ENCODE assay signal across 2 cellular contexts in genomic region chr4:52714597-52715254, GRCh38.
TF ChIP-seq lines count a peak whose summit lies in the region.

No MANE protein-coding gene starts in this region.

TF ChIP-seq in SK-N-SH, 30 proteins besides CTCF, POLR2A, EP300 and RAD21 (continued from another document):
- TF ChIP-seq MAX (IDR thresholded peaks at IDR 0.05; ENCODE audit: low read depth) = 0 out of 2 replicates have a peak, but pooled peaks have one; percentile 26

TF ChIP-seq in SK-N-SH treated with all-trans-retinoic acid at 6 μM for 48 hours, 23 proteins besides CTCF, POLR2A, EP300 and RAD21 (continued from another document):
- TF ChIP-seq GLIS3 (CRISPR knock-in tag; IDR thresholded peaks at IDR 0.05) (no peak), ZNF565 (CRISPR knock-in tag; conservative IDR thresholded peaks at IDR 0.05; ENCODE audit: low read depth) (no peak), POU6F1 (CRISPR knock-in tag; IDR thresholded peaks at IDR 0.05; ENCODE audit: borderline replicate concordance, low read depth) (no peak), PATZ1 (CRISPR knock-in tag; IDR thresholded peaks at IDR 0.05; ENCODE audit: borderline replicate concordance) (no peak), ZC3H10 (CRISPR knock-in tag; IDR thresholded peaks at IDR 0.05) (no peak), ZNF8 (CRISPR knock-in tag; IDR thresholded peaks at IDR 0.05) (no peak)
